In genomic region chr1:45375104-45376090, GRCh38 we compare ENCODE assay signal across 16 cellular contexts. TPM values are rescaled to one million over a fixed set of nuclear protein-coding genes. Genes with fewer than 3 reads are reported as not detected.
A peak's percentile ranks its signal among the peaks of the same experiment; 100 is the strongest.
DNase-seq lines count a peak whose midpoint lies in the region; ATAC-seq and TF ChIP-seq lines count a peak whose summit lies in the region.
"Had no signal": no experiment of that assay in that cellular context is flagged by ENCODE, and none has a peak within 500 bp of the region (broad histone marks: within the 10 kb centered on the region; RNA-seq: fewer than 3 reads in every experiment).

No MANE protein-coding gene starts in this region.

- H3K4me3 Mint-ChIP-seq in HFFc6 (no peak overlapping the region), activated B cell treated with CpG ODN at 0.5 μM for 24 hours (no peak overlapping the region)

- H3K36me3 Mint-ChIP-seq in HFFc6 (ENCODE audit: low read depth) = no peaks in the 10 kb centered on the region
- H3K36me3 Mint-ChIP-seq in activated B cell treated with CpG ODN at 0.5 μM for 24 hours (ENCODE audit: low read depth) = peaks cover 7% of the 10 kb centered on the region

- H3K27me3 ChIP-seq in osteoblast (ENCODE audit: insufficient read depth, low read length) = no peaks in the 10 kb centered on the region
- H3K27me3 ChIP-seq: dorsolateral prefrontal cortex had no signal

- ATAC-seq in activated B cell treated with CpG ODN at 0.5 μM for 24 hours (ENCODE audit: low read depth) = peak; percentile 58
- ATAC-seq: sciatic nerve; stimulated activated naive CD8-positive, alpha-beta T cell treated with anti-CD3 and anti-CD28 coated beads, Interleukin-15, Interleukin-2, amounts not matched to agents 100 U/mL and 50 U/mL, for 24 hours had no signal

- H2AFZ ChIP-seq in osteoblast (ENCODE audit: low read length) = no peak overlapping the region

- H3K27ac ChIP-seq in osteoblast (ENCODE audit: low read depth, low read length) = no peak overlapping the region

- H3K27me3 Mint-ChIP-seq in HFFc6 (ENCODE audit: insufficient read depth) = no peaks in the 10 kb centered on the region; the same call in 1 of the 2 replicates
- H3K27me3 Mint-ChIP-seq in activated B cell treated with CpG ODN at 0.5 μM for 24 hours = no peaks in the 10 kb centered on the region

- H3K4me2 ChIP-seq in osteoblast (ENCODE audit: insufficient read depth, low read length) = no peak overlapping the region

- H3K79me2 ChIP-seq in osteoblast (ENCODE audit: insufficient read depth, low read length) = no peaks in the 10 kb centered on the region

- H3K9me3 ChIP-seq in osteoblast (ENCODE audit: low read depth, low read length) = no peaks in the 10 kb centered on the region

- CTCF ChIA-PET in activated B cell treated with CpG ODN at 0.5 μM for 24 hours (lab: Charles Lee) = interaction anchor here (1.8 kb wide), 1 partner anchor 118 kb away, joined by 5 read pairs; no protein-coding TSS in a partner anchor

- H3K4me1 Mint-ChIP-seq in HFFc6 (ENCODE audit: low read depth) (peaks cover under 1% of the 10 kb centered on the region; the same call in 1 of the 2 replicates), activated B cell treated with CpG ODN at 0.5 μM for 24 hours (peaks cover 43% of the 10 kb centered on the region)

- no peaks in the 10 kb centered on the region for H4K20me1 ChIP-seq in osteoblast (ENCODE audit: insufficient read depth, low read length)

- H3K4me1 ChIP-seq in osteoblast (ENCODE audit: insufficient read depth, low read length) = no peaks in the 10 kb centered on the region

- no peak; the same call in 1 of the 2 replicates for TF ChIP-seq CTCF in HFFc6 (IDR thresholded peaks at IDR 0.05)
- TF ChIP-seq CTCF in activated B cell treated with CpG ODN at 0.5 μM for 24 hours (IDR thresholded peaks at IDR 0.05) = no peak
- TF ChIP-seq CTCF in osteoblast (IDR thresholded peaks at IDR 0.05; ENCODE audit: extremely low read depth, low read depth, low read length) = no peak
- no peak for TF ChIP-seq CTCF in GM10266 (IDR thresholded peaks at IDR 0.05; ENCODE audit: control insufficient read depth, insufficient read depth, low read depth, missing control alignments)

- H3K9me3 Mint-ChIP-seq in HFFc6 = no peaks in the 10 kb centered on the region
- no peaks in the 10 kb centered on the region for H3K9me3 Mint-ChIP-seq in activated B cell treated with CpG ODN at 0.5 μM for 24 hours

- H3K36me3 ChIP-seq in osteoblast (ENCODE audit: insufficient read depth, low read length) = no peaks in the 10 kb centered on the region

- POLR2A ChIA-PET in activated B cell treated with CpG ODN at 0.5 μM for 24 hours (lab: Charles Lee) = interaction anchor here (0.6 to 1.2 kb wide), 4 partner anchors 10 to 562 kb away, joined by 4 to 9 read pairs (median 6); partner anchors contain the start of gene TESK2

- DNase-seq in EL (peak; percentile 11), HFFc6 (peak; percentile 23), activated B cell treated with CpG ODN at 0.5 μM for 24 hours (no peak), osteoblast (ENCODE audit: insufficient read length, low spot score, missing footprints) (peak; percentile 35), GM10266 (ENCODE audit: extremely low spot score) (no peak), NCI-H1436 treated with DMSO at 0.1 percent for 48 hours (lab: John Stamatoyannopoulos, UW) (no peak), SKM-1 (lab: John Stamatoyannopoulos, UW; ENCODE audit: unreplicated experiment) (no peak), 8988T (no peak)
- DNase-seq: activated CD4-positive, alpha-beta T cell treated with anti-CD3 and anti-CD28 coated beads, Interleukin-2, amount 50 U/mL, for 48 hours; aorta; dorsolateral prefrontal cortex; mesendoderm; NCI-H1417 treated with DMSO at 0.1 percent for 48 hours; NCI-H446 treated with DMSO at 0.1 percent for 48 hours; stimulated activated naive CD8-positive, alpha-beta T cell treated with anti-CD3 and anti-CD28 coated beads, Interleukin-15, Interleukin-2, amounts not matched to agents 100 U/mL and 50 U/mL, for 24 hours had no signal

- H3K4me3 ChIP-seq in osteoblast (ENCODE audit: insufficient read depth, low read length) = no peak overlapping the region
- H3K4me3 ChIP-seq: dorsolateral prefrontal cortex had no signal

- H3K27ac Mint-ChIP-seq in HFFc6 (no peak overlapping the region), activated B cell treated with CpG ODN at 0.5 μM for 24 hours (peak overlapping the region; percentile 14)

- intact Hi-C loops in activated B cell treated with CpG ODN at 0.5 μM for 24 hours (cut with micrococcal nuclease) = no loop called here

RNA-seq across cellular contexts. Expression of gene MUTYH, which starts 35.2 kb away (rescaled TPM):
- total RNA-seq in HFFc6 (2021; fragmentation: NEBNext Ultra II Directional; extraction: Animal tissue kit (Norgen Biotek cat#: 25700)) = 10 to 100 TPM in 3 of 6 experiments, 1 to 10 TPM in 3; 8.7 to 12.9 (median 10.5) TPM
- total RNA-seq in activated B cell treated with CpG ODN at 0.5 μM for 24 hours (61.0 and 63.0 TPM in 2 replicates), osteoblast (13.6 and 14.1 TPM in 2 replicates)

RNA-seq across cellular contexts. Expression of gene TOE1, which starts 35.4 kb away (rescaled TPM):
- 10 to 100 TPM in 3 of 6 experiments, 1 to 10 TPM in 3; 9.5 to 11.7 (median 10.1) TPM for total RNA-seq in HFFc6 (2021; fragmentation: NEBNext Ultra II Directional; extraction: Animal tissue kit (Norgen Biotek cat#: 25700))
- 24.6 and 25.3 TPM in 2 replicates for total RNA-seq in activated B cell treated with CpG ODN at 0.5 μM for 24 hours
- 6.5 and 8.5 TPM in 2 replicates for total RNA-seq in osteoblast

RNA-seq across cellular contexts. Expression of gene HPDL, which starts 48.7 kb away (rescaled TPM):
- total RNA-seq in HFFc6 (2021; fragmentation: NEBNext Ultra II Directional; extraction: Animal tissue kit (Norgen Biotek cat#: 25700)) = under 1 TPM; 0.36 to 0.80 (median 0.58) TPM
- total RNA-seq in activated B cell treated with CpG ODN at 0.5 μM for 24 hours = 3.7 and 4.3 TPM in 2 replicates
- total RNA-seq in osteoblast = 0.36 and 0.59 TPM in 2 replicates

Comparison
In these comparisons a context has a peak if more than half of its experiments do, and no peak if none do; other contexts are left out.
1. DNase-seq: peak in EL (single experiment), HFFc6 (single experiment) and osteoblast (single experiment); none in activated B cell treated with CpG ODN at 0.5 μM for 24 hours (single experiment), GM10266 (single experiment), NCI-H1436 treated with DMSO at 0.1 percent for 48 hours (single experiment), SKM-1 (single experiment) and 8988T (single experiment).